Comparison of ENCODE assay signal across 29 cellular contexts in the genomic region with DNA sequence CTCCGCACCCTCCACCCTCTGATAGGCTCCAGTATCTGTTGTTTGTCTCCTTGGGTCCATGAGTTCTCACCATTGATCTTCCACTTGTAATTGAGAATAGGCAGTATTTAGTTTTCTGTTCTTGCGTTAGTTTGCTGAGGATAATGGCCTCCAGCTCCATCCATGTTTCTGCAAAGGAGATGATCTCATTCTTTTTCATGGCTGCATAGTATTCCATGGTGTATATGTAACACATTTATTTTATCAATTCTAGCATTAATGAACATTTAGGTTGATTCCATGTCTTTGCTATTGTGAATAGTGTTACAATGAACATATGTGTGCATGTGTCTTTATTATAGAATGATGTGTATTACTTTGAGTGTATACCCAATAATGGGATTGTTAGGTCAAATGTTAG.
"Had no signal": no experiment of that assay in that cellular context is flagged by ENCODE, and none has a peak within 500 bp of the region (broad histone marks: within the 10 kb centered on the region; RNA-seq: fewer than 3 reads in every experiment).

No MANE protein-coding gene starts in this region.

- H3K27me3 Mint-ChIP-seq: dendritic cell treated with granulocyte-macrophage colony-stimulating factor and Interleukin-4, amounts not matched to agents 40 ng/mL and 50 ng/mL, for 4 days; effector memory CD8-positive, alpha-beta T cell had no signal

- H3K4me3 Mint-ChIP-seq: dendritic cell treated with granulocyte-macrophage colony-stimulating factor and Interleukin-4, amounts not matched to agents 40 ng/mL and 50 ng/mL, for 4 days; effector memory CD8-positive, alpha-beta T cell; endodermal cell had no signal

- H3K4me1 Mint-ChIP-seq: endodermal cell had no signal

- H3K4me3 ChIP-seq: colonic mucosa, coronary artery, dorsolateral prefrontal cortex, esophagus muscularis mucosa, esophagus squamous epithelium, gastrocnemius medialis, gastroesophageal sphincter, heart left ventricle, heart right ventricle had no signal

- H3K9me3 Mint-ChIP-seq: dendritic cell treated with granulocyte-macrophage colony-stimulating factor and Interleukin-4, amounts not matched to agents 40 ng/mL and 50 ng/mL, for 4 days had no signal

- H3K27me3 ChIP-seq: colonic mucosa, esophagus muscularis mucosa, esophagus squamous epithelium, foreskin keratinocyte, gastrocnemius medialis, gastroesophageal sphincter, heart left ventricle, heart right ventricle had no signal

- FAIRE-seq: colon, endometrium, endothelial cell of umbilical vein, frontal cortex had no signal

- H3K27ac Mint-ChIP-seq: dendritic cell treated with granulocyte-macrophage colony-stimulating factor and Interleukin-4, amounts not matched to agents 40 ng/mL and 50 ng/mL, for 4 days; effector memory CD8-positive, alpha-beta T cell; endodermal cell had no signal

- H3K36me3 ChIP-seq: colonic mucosa, esophagus muscularis mucosa, esophagus squamous epithelium, gastrocnemius medialis, gastroesophageal sphincter, heart left ventricle, heart right ventricle had no signal

- DNase-seq: colonic mucosa; cortex of kidney; dermis blood vessel endothelial cell; dorsolateral prefrontal cortex; effector CD4-positive, alpha-beta T cell; effector CD8-positive, alpha-beta T cell; effector memory CD4-positive, alpha-beta T cell; effector memory CD8-positive, alpha-beta T cell; endodermal cell; erythroblast; esophagus squamous epithelium; foreskin fibroblast; foreskin keratinocyte; foreskin melanocyte; gastrocnemius medialis; glutamatergic neuron; head of caudate nucleus; heart left ventricle; heart right ventricle had no signal

- H3K4me1 ChIP-seq: colonic mucosa, esophagus muscularis mucosa, foreskin keratinocyte, gastrocnemius medialis, gastroesophageal sphincter, heart left ventricle, heart right ventricle had no signal

- ATAC-seq: effector memory CD8-positive, alpha-beta T cell; esophagus mucosa; foreskin keratinocyte; gastrocnemius medialis; gastroesophageal sphincter; heart left ventricle; heart right ventricle had no signal

- H3K9me3 ChIP-seq: colonic mucosa, esophagus muscularis mucosa, gastrocnemius medialis, gastroesophageal sphincter had no signal

- H3K27ac ChIP-seq: colonic mucosa, coronary artery, dorsolateral prefrontal cortex, epithelial cell of prostate, esophagus muscularis mucosa, esophagus squamous epithelium, foreskin keratinocyte, gastrocnemius medialis, gastroesophageal sphincter, heart left ventricle, heart right ventricle had no signal
